ENCODE assay signal across 18 cellular contexts in the genomic region with DNA sequence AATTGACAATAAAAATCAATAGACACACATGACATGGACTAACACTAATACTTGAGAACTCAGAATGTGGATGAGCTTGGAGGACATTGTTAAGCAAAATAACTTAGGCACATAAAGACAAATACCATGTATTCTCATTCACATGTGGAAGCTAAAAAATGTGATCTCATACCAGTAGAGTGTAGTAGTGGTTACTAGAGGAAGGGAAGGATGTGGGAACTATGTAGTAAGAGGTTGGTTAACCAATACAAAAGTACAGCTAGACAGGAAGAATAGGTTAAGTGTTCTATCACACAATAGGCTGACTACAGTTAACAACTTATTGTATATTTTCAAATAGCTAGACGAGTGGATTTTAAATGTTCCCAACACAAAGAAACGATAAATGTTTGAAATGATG.
DNase-seq lines count a peak whose midpoint lies in the region; ATAC-seq and TF ChIP-seq lines count a peak whose summit lies in the region.
"Had no signal": no experiment of that assay in that cellular context is flagged by ENCODE, and none has a peak within 500 bp of the region (broad histone marks: within the 10 kb centered on the region; RNA-seq: fewer than 3 reads in every experiment).

No MANE protein-coding gene starts in this region.

- TF ChIP-seq CTCF in CD8-positive, alpha-beta T cell (IDR thresholded peaks at IDR 0.05): no peak
- no peak for TF ChIP-seq CTCF in WTC11 (IDR thresholded peaks at IDR 0.05)

- H3K4me1 Mint-ChIP-seq in CD8-positive, alpha-beta T cell (ENCODE audit: low read depth): peaks cover 13% of the 10 kb centered on the region
- peaks cover 5% of the 10 kb centered on the region for H3K4me1 Mint-ChIP-seq in WTC11

- no peaks in the 10 kb centered on the region for H3K36me3 Mint-ChIP-seq in CD8-positive, alpha-beta T cell
- no peaks in the 10 kb centered on the region for H3K36me3 Mint-ChIP-seq in WTC11

- H3K27ac Mint-ChIP-seq in CD8-positive, alpha-beta T cell: no peak overlapping the region
- H3K27ac Mint-ChIP-seq in WTC11: no peak overlapping the region

- H3K27me3 Mint-ChIP-seq in CD8-positive, alpha-beta T cell (ENCODE audit: low read depth): no peaks in the 10 kb centered on the region
- H3K27me3 Mint-ChIP-seq in WTC11 (ENCODE audit: low read depth): no peaks in the 10 kb centered on the region

- ATAC-seq in CD8-positive, alpha-beta T cell: peak; percentile 95
- peak; percentile 68 for ATAC-seq in HG03354 (IDR thresholded peaks at IDR 0.05; ENCODE audit: poor library complexity, severe bottlenecking, unreplicated experiment)
- ATAC-seq in WTC11: peak; percentile 68

- H3K27me3 ChIP-seq in CD8-positive, alpha-beta T cell (ENCODE audit: insufficient read depth, low read length): no peaks in the 10 kb centered on the region

- H3K36me3 ChIP-seq in CD8-positive, alpha-beta T cell (ENCODE audit: insufficient read depth, low read length): no peaks in the 10 kb centered on the region

- no peak overlapping the region for H3K4me3 ChIP-seq in CD8-positive, alpha-beta T cell (ENCODE audit: low read depth, low read length)

- CTCF ChIA-PET in CD8-positive, alpha-beta T cell (lab: Charles Lee): no interaction called here
- CTCF ChIA-PET in WTC11 (lab: Charles Lee): interaction anchor here (0.8 to 1.3 kb wide), 2 partner anchors 24 to 263 kb away, joined by 3 to 5 read pairs; no protein-coding TSS in a partner anchor

- no peaks in the 10 kb centered on the region for H3K9me3 ChIP-seq in CD8-positive, alpha-beta T cell (ENCODE audit: low read length)

- intact Hi-C loops in CD8-positive, alpha-beta T cell (cut with DNase I, micrococcal nuclease): no loop called here

- no peak overlapping the region for H3K4me3 Mint-ChIP-seq in CD8-positive, alpha-beta T cell
- H3K4me3 Mint-ChIP-seq in WTC11: no peak overlapping the region

- no peak overlapping the region for H3K27ac ChIP-seq in CD8-positive, alpha-beta T cell (ENCODE audit: low read depth, low read length)
- H3K27ac ChIP-seq: RWPE1 had no signal

- peaks cover 11% of the 10 kb centered on the region for H3K4me1 ChIP-seq in CD8-positive, alpha-beta T cell (ENCODE audit: insufficient read depth, low read length)

- DNase-seq in CD8-positive, alpha-beta T cell: no peak
- DNase-seq in WTC11 (ENCODE audit: low spot score) (no peak), kidney tubule cell (ENCODE audit: low spot score) (peak; percentile 9), amniotic stem cell (lab: John Stamatoyannopoulos, UW) (no peak), NCI-H1092 (lab: John Stamatoyannopoulos, UW) (no peak), AG20443 (ENCODE audit: low spot score) (no peak), NCI-H1436 treated with DMSO at 0.1 percent for 48 hours (lab: John Stamatoyannopoulos, UW) (no peak)
- DNase-seq: activated CD4-positive, alpha-beta T cell treated with anti-CD3 and anti-CD28 coated beads for 48 hours; activated gamma-delta T cell treated with Interleukin-2 at 50 U/mL for 16 hours; C1 segment of cervical spinal cord; EL; H7; kidney glomerular epithelial cell; NCI-H1048; NCI-H446 treated with DMSO at 0.1 percent for 48 hours; stimulated activated CD4-positive, alpha-beta T cell treated with anti-CD3 and anti-CD28 coated beads, Interleukin-2, amount 100 ng/mL, for 24 hours had no signal

- POLR2A ChIA-PET in CD8-positive, alpha-beta T cell (lab: Charles Lee): no interaction called here
- POLR2A ChIA-PET in WTC11 (lab: Charles Lee): no interaction called here

- H3K9me3 Mint-ChIP-seq in CD8-positive, alpha-beta T cell: no peaks in the 10 kb centered on the region
- no peaks in the 10 kb centered on the region for H3K9me3 Mint-ChIP-seq in WTC11

TF ChIP-seq in WTC11, 78 proteins besides CTCF, POLR2A, EP300 and RAD21:
- TF ChIP-seq ZNF263 (CRISPR knock-in tag; IDR thresholded peaks at IDR 0.05; ENCODE audit: low read depth) (no peak), MXD4 (CRISPR knock-in tag; IDR thresholded peaks at IDR 0.05; ENCODE audit: borderline replicate concordance) (no peak), USF2 (CRISPR knock-in tag; IDR thresholded peaks at IDR 0.05) (no peak), ESRRA (CRISPR knock-in tag; IDR thresholded peaks at IDR 0.05; ENCODE audit: borderline replicate concordance) (no peak), ELF4 (CRISPR knock-in tag; IDR thresholded peaks at IDR 0.05; ENCODE audit: low read depth) (no peak), ATF1 (CRISPR knock-in tag; IDR thresholded peaks at IDR 0.05) (no peak), ARID4B (CRISPR knock-in tag; IDR thresholded peaks at IDR 0.05; ENCODE audit: borderline replicate concordance) (no peak)
- TF ChIP-seq, protein P1, sequence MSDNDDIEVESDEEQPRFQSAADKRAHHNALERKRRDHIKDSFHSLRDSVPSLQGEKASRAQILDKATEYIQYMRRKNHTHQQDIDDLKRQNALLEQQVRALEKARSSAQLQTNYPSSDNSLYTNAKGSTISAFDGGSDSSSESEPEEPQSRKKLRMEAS (CRISPR knock-in tag; IDR thresholded peaks at IDR 0.05): no peak
